ENCODE assay signal across 3 cellular contexts in genomic region chr9:101327422-101327909, GRCh38. TPM values are rescaled to one million over a fixed set of nuclear protein-coding genes. Genes with fewer than 3 reads are reported as not detected.
"Had no signal": no experiment of that assay in that cellular context is flagged by ENCODE, and none has a peak within 500 bp of the region (broad histone marks: within the 10 kb centered on the region; RNA-seq: fewer than 3 reads in every experiment).

No MANE protein-coding gene starts in this region.

RNA-seq across cellular contexts. Expression of gene BAAT, which starts 57.3 kb away (rescaled TPM):
- total RNA-seq: activated CD4-positive, alpha-beta memory T cell treated with anti-CD3 and anti-CD28 coated beads for 36 hours; activated naive CD4-positive, alpha-beta T cell treated with anti-CD3 and anti-CD28 coated beads, Interleukin-2, amount 50 U/mL, for 72 hours; RPMI7951 had no signal
